Comparison of ENCODE assay signal across 27 cellular contexts in the genomic region with DNA sequence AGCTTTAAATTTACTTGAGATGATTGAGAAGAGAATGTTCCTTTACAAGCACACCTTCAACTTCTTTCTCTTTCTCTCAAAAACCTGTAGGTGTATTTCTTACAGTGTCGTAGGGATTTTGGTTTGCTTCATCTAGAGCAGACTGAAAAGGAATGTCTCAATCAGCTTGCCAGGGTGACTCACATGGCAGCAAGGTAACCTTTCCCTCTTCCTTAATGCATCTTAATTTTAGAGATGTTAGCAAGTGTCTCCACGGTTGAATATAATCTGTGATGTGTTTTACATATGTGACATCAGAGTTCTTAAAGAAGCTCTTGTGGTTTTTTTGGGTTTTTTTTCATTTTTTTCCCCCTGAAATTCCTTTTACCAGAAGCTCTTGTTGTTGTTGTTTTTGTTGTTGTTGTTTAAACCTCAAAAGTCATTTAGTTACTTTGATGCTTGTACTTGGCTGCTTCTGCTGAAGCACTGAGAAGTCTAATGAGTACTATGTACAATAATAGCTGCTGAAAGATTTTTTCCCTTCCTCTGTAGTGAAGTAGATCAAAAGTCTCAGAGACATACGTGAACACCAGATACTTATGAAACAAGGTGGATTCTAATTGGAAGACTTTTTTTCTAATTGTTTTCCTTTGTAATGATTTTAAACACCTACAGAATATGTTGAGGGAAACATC.
DNase-seq lines count a peak whose midpoint lies in the region; ATAC-seq and TF ChIP-seq lines count a peak whose summit lies in the region.
"Had no signal": no experiment of that assay in that cellular context is flagged by ENCODE, and none has a peak within 500 bp of the region (broad histone marks: within the 10 kb centered on the region; RNA-seq: fewer than 3 reads in every experiment).

No MANE protein-coding gene starts in this region.

- no peak for TF ChIP-seq CTCF in RWPE1 (conservative IDR thresholded peaks at IDR 0.05; ENCODE audit: low read depth)
- no peak for TF ChIP-seq CTCF in osteocyte (IDR thresholded peaks at IDR 0.05)

- peak; percentile 83 for ATAC-seq in HG02610 (IDR thresholded peaks at IDR 0.05; ENCODE audit: unreplicated experiment)
- no peak for ATAC-seq in HG02840 (IDR thresholded peaks at IDR 0.05; ENCODE audit: low FRiP score, unreplicated experiment)
- ATAC-seq: activated T-helper 17 cell treated with anti-CD3 and anti-CD28 coated beads, Interleukin-2, amount 50 U/mL, for 72 hours; naive thymus-derived CD4-positive, alpha-beta T cell; psoas muscle; stimulated activated naive CD8-positive, alpha-beta T cell treated with anti-CD3 and anti-CD28 coated beads, Interleukin-15, Interleukin-2, amounts not matched to agents 100 U/mL and 50 U/mL, for 24 hours had no signal

- DNase-seq in activated T-cell treated with anti-CD3 and anti-CD28 coated beads, Interleukin-2, amount 50 U/mL, for 24 hours, result no peak
- DNase-seq in activated T-cell treated with anti-CD3 and anti-CD28 coated beads for 4 hours (no peak), RWPE1 (ENCODE audit: low spot score) (peak; percentile 3), kidney tubule cell (ENCODE audit: low spot score) (peak; percentile 12), osteocyte (ENCODE audit: extremely low spot score, unreplicated experiment) (no peak), NCI-H1417 (lab: John Stamatoyannopoulos, UW) (no peak)
- DNase-seq: activated naive CD8-positive, alpha-beta T cell treated with anti-CD3 and anti-CD28 coated beads, Interleukin-2, amount 10 ng/mL, durations not matched to agents 7 days and 5 days; CD4-positive, CD25-positive, alpha-beta regulatory T cell; cerebellar nuclear complex; H7; islet precursor cell; midbrain; naive thymus-derived CD4-positive, alpha-beta T cell; NCI-H1092; NCI-H187 treated with DMSO at 0.1 percent for 48 hours; NCI-H526; NK-92 treated with Interleukin-12 subunit alpha and Interleukin-12 subunit beta, amount 100 ng/mL, for 24 hours; PC-9; psoas muscle; SHP77; stimulated activated naive CD8-positive, alpha-beta T cell treated with anti-CD3 and anti-CD28 coated beads, Interleukin-15, Interleukin-2, amounts not matched to agents 100 U/mL and 50 U/mL, for 24 hours; T1000; WERI-Rb-1 had no signal

- peak overlapping the region; percentile 22 for H3K27ac Mint-ChIP-seq in activated T-cell treated with anti-CD3 and anti-CD28 coated beads, Interleukin-2, amount 50 U/mL, for 24 hours
- no peak overlapping the region for H3K27ac Mint-ChIP-seq in osteocyte (ENCODE audit: unreplicated experiment)
- H3K27ac Mint-ChIP-seq: activated naive CD8-positive, alpha-beta T cell treated with anti-CD3 and anti-CD28 coated beads, Interleukin-2, amount 10 ng/mL, durations not matched to agents 7 days and 5 days; activated T-helper 17 cell treated with anti-CD3 and anti-CD28 coated beads, Interleukin-2, amount 50 U/mL, for 72 hours; CD4-positive, CD25-positive, alpha-beta regulatory T cell; IgD-negative memory B cell; naive thymus-derived CD4-positive, alpha-beta T cell had no signal

- no peaks in the 10 kb centered on the region for H3K9me3 Mint-ChIP-seq in activated T-cell treated with anti-CD3 and anti-CD28 coated beads, Interleukin-2, amount 50 U/mL, for 24 hours
- no peaks in the 10 kb centered on the region for H3K9me3 Mint-ChIP-seq in osteocyte (ENCODE audit: unreplicated experiment)
- H3K9me3 Mint-ChIP-seq: activated naive CD8-positive, alpha-beta T cell treated with anti-CD3 and anti-CD28 coated beads, Interleukin-2, amount 10 ng/mL, durations not matched to agents 7 days and 5 days; activated T-helper 17 cell treated with anti-CD3 and anti-CD28 coated beads, Interleukin-2, amount 50 U/mL, for 72 hours; IgD-negative memory B cell; naive thymus-derived CD4-positive, alpha-beta T cell had no signal

- H3K36me3 Mint-ChIP-seq in activated T-cell treated with anti-CD3 and anti-CD28 coated beads, Interleukin-2, amount 50 U/mL, for 24 hours (ENCODE audit: low read depth), result peaks cover 23% of the 10 kb centered on the region
- H3K36me3 Mint-ChIP-seq in osteocyte (ENCODE audit: unreplicated experiment), result peaks cover 20% of the 10 kb centered on the region

- POLR2A ChIA-PET in RWPE1 (lab: Yijun Ruan, JAX; ENCODE audit: low non-redundant PET), result no interaction called here

- peaks cover 8% of the 10 kb centered on the region for H3K4me1 Mint-ChIP-seq in activated T-cell treated with anti-CD3 and anti-CD28 coated beads, Interleukin-2, amount 50 U/mL, for 24 hours (ENCODE audit: low read depth)
- H3K4me1 Mint-ChIP-seq in osteocyte (ENCODE audit: unreplicated experiment), result no peaks in the 10 kb centered on the region
- H3K4me1 Mint-ChIP-seq: activated naive CD8-positive, alpha-beta T cell treated with anti-CD3 and anti-CD28 coated beads, Interleukin-2, amount 10 ng/mL, durations not matched to agents 7 days and 5 days; activated T-helper 17 cell treated with anti-CD3 and anti-CD28 coated beads, Interleukin-2, amount 50 U/mL, for 72 hours had no signal

- no peaks in the 10 kb centered on the region for H3K27me3 Mint-ChIP-seq in activated T-cell treated with anti-CD3 and anti-CD28 coated beads, Interleukin-2, amount 50 U/mL, for 24 hours
- H3K27me3 Mint-ChIP-seq in osteocyte (ENCODE audit: unreplicated experiment), result no peaks in the 10 kb centered on the region
- H3K27me3 Mint-ChIP-seq: activated naive CD8-positive, alpha-beta T cell treated with anti-CD3 and anti-CD28 coated beads, Interleukin-2, amount 10 ng/mL, durations not matched to agents 7 days and 5 days; activated T-helper 17 cell treated with anti-CD3 and anti-CD28 coated beads, Interleukin-2, amount 50 U/mL, for 72 hours; CD4-positive, CD25-positive, alpha-beta regulatory T cell; IgD-negative memory B cell; naive thymus-derived CD4-positive, alpha-beta T cell had no signal

- no peak overlapping the region for H3K4me3 Mint-ChIP-seq in activated T-cell treated with anti-CD3 and anti-CD28 coated beads, Interleukin-2, amount 50 U/mL, for 24 hours
- no peak overlapping the region for H3K4me3 Mint-ChIP-seq in osteocyte (ENCODE audit: unreplicated experiment)
- H3K4me3 Mint-ChIP-seq: activated naive CD8-positive, alpha-beta T cell treated with anti-CD3 and anti-CD28 coated beads, Interleukin-2, amount 10 ng/mL, durations not matched to agents 7 days and 5 days; activated T-helper 17 cell treated with anti-CD3 and anti-CD28 coated beads, Interleukin-2, amount 50 U/mL, for 72 hours; CD4-positive, CD25-positive, alpha-beta regulatory T cell; IgD-negative memory B cell; naive thymus-derived CD4-positive, alpha-beta T cell had no signal

- CTCF ChIA-PET in RWPE1 (lab: Yijun Ruan, JAX), result interaction anchor here (0.6 to 1.8 kb wide), 2 partner anchors 12 to 1414 kb away, joined by 5 read pairs; no protein-coding TSS in a partner anchor

- H3K27ac ChIP-seq in RWPE1, result no peak overlapping the region
- H3K27ac ChIP-seq: PC-9, psoas muscle, WERI-Rb-1 had no signal

Comparison
In these comparisons a context has a peak if more than half of its experiments do, and no peak if none do; other contexts are left out.
1. DNase-seq: peak in RWPE1 (single experiment) and kidney tubule cell (single experiment); none in activated T-cell treated with anti-CD3 and anti-CD28 coated beads, Interleukin-2, amount 50 U/mL, for 24 hours (single experiment), activated T-cell treated with anti-CD3 and anti-CD28 coated beads for 4 hours (single experiment), osteocyte (single experiment) and NCI-H1417 (0 of 3).